In genomic region chr22:38327805-38328204, GRCh38 we compare ENCODE assay signal across 12 cellular contexts. TPM values are rescaled to one million over a fixed set of nuclear protein-coding genes. Genes with fewer than 3 reads are reported as not detected.
DNase-seq lines count a peak whose midpoint lies in the region; ATAC-seq and TF ChIP-seq lines count a peak whose summit lies in the region.
"Had no signal": no experiment of that assay in that cellular context is flagged by ENCODE, and none has a peak within 500 bp of the region (broad histone marks: within the 10 kb centered on the region; RNA-seq: fewer than 3 reads in every experiment).

No MANE protein-coding gene starts in this region.

- POLR2A ChIA-PET in Caco-2 (lab: Charles Lee) = interaction anchor here (0.6 kb wide), 1 partner anchor 17 kb away, joined by 4 read pairs; no protein-coding TSS in a partner anchor

- TF ChIP-seq CTCF in HFFc6 (IDR thresholded peaks at IDR 0.05) = no peak
- TF ChIP-seq CTCF in fibroblast of villous mesenchyme (IDR thresholded peaks at IDR 0.05; ENCODE audit: insufficient read depth, low read depth, low read length) = no peak
- no peak for TF ChIP-seq CTCF in Calu3 (IDR thresholded peaks at IDR 0.05; ENCODE audit: unreplicated experiment)
- TF ChIP-seq CTCF in Caco-2 (IDR thresholded peaks at IDR 0.05; ENCODE audit: insufficient read depth in 1 of 2, low read depth in 1 of 2, low read length in 1 of 2, severe bottlenecking in 1 of 2, unreplicated experiment in 1 of 2) = no peak

- H3K27me3 Mint-ChIP-seq in HFFc6 (ENCODE audit: insufficient read depth) = peaks cover 3% of the 10 kb centered on the region
- H3K27me3 Mint-ChIP-seq in activated T-helper 17 cell treated with anti-CD3 and anti-CD28 coated beads, Interleukin-2, amount 50 U/mL, for 72 hours = peaks cover 3% of the 10 kb centered on the region
- no peaks in the 10 kb centered on the region for H3K27me3 Mint-ChIP-seq in Calu3 (ENCODE audit: unreplicated experiment)
- H3K27me3 Mint-ChIP-seq in Caco-2 (ENCODE audit: insufficient read depth, unreplicated experiment) = no peaks in the 10 kb centered on the region

- H3K4me1 Mint-ChIP-seq in HFFc6 (ENCODE audit: low read depth) (peaks cover 21% of the 10 kb centered on the region), Calu3 (ENCODE audit: low read depth, unreplicated experiment) (peaks cover 9% of the 10 kb centered on the region), Caco-2 (ENCODE audit: low read depth, unreplicated experiment) (no peaks in the 10 kb centered on the region)
- H3K4me1 Mint-ChIP-seq in activated T-helper 17 cell treated with anti-CD3 and anti-CD28 coated beads, Interleukin-2, amount 50 U/mL, for 72 hours = no peaks in the 10 kb centered on the region

- BruUV-seq in Calu3 (replicated peaks; lab: Mats Ljungman, UMichigan) = no TSS peak
- BruUV-seq in Caco-2 (replicated peaks; lab: Mats Ljungman, UMichigan) = no TSS peak

- peak overlapping the region; percentile 94 for H3K27ac Mint-ChIP-seq in HFFc6
- H3K27ac Mint-ChIP-seq in activated T-helper 17 cell treated with anti-CD3 and anti-CD28 coated beads, Interleukin-2, amount 50 U/mL, for 72 hours = peak overlapping the region; percentile 71
- no peak overlapping the region for H3K27ac Mint-ChIP-seq in Calu3 (ENCODE audit: unreplicated experiment)
- no peak overlapping the region for H3K27ac Mint-ChIP-seq in Caco-2 (ENCODE audit: unreplicated experiment)

- CTCF ChIA-PET in Calu3 (lab: Charles Lee) (interaction anchor here (1.9 kb wide), 1 partner anchor 22 kb away, joined by 4 read pairs; no protein-coding TSS in a partner anchor), Caco-2 (lab: Charles Lee) (no interaction called here)

- H3K27me3 ChIP-seq in Caco-2 (replicated peaks; ENCODE audit: control insufficient read depth, insufficient read depth, low read length) = no peaks in the 10 kb centered on the region

- no peaks in the 10 kb centered on the region for H3K36me3 ChIP-seq in Caco-2 (ENCODE audit: control insufficient read depth, insufficient read depth, low read length)

- H3K9me3 ChIP-seq in Caco-2 = no peaks in the 10 kb centered on the region

- H3K4me1 ChIP-seq in Caco-2 = no peaks in the 10 kb centered on the region

- H3K36me3 Mint-ChIP-seq in HFFc6 (ENCODE audit: low read depth) (no peaks in the 10 kb centered on the region), Calu3 (ENCODE audit: insufficient read depth, unreplicated experiment) (no peaks in the 10 kb centered on the region), Caco-2 (ENCODE audit: insufficient read depth, unreplicated experiment) (no peaks in the 10 kb centered on the region)
- H3K36me3 Mint-ChIP-seq in activated T-helper 17 cell treated with anti-CD3 and anti-CD28 coated beads, Interleukin-2, amount 50 U/mL, for 72 hours (ENCODE audit: low read depth) = no peaks in the 10 kb centered on the region

- peak; percentile 42 for DNase-seq in 8988T
- peak; percentile 45 for DNase-seq in HFFc6
- peak; percentile 46 for DNase-seq in fibroblast of villous mesenchyme (ENCODE audit: low read depth)
- DNase-seq in retina = no peak
- DNase-seq in Calu3 = no peak
- no peak for DNase-seq in Caco-2
- DNase-seq: effector memory CD4-positive, alpha-beta T cell; NCI-H1105 had no signal

- H3K9me3 Mint-ChIP-seq in HFFc6 (no peaks in the 10 kb centered on the region), Calu3 (ENCODE audit: low read depth, unreplicated experiment) (no peaks in the 10 kb centered on the region), Caco-2 (ENCODE audit: unreplicated experiment) (no peaks in the 10 kb centered on the region)
- no peaks in the 10 kb centered on the region for H3K9me3 Mint-ChIP-seq in activated T-helper 17 cell treated with anti-CD3 and anti-CD28 coated beads, Interleukin-2, amount 50 U/mL, for 72 hours

- peak overlapping the region; percentile 82 for H3K4me3 Mint-ChIP-seq in HFFc6
- peak overlapping the region; percentile 58 for H3K4me3 Mint-ChIP-seq in activated T-helper 17 cell treated with anti-CD3 and anti-CD28 coated beads, Interleukin-2, amount 50 U/mL, for 72 hours
- no peak overlapping the region for H3K4me3 Mint-ChIP-seq in Calu3 (ENCODE audit: low read depth, unreplicated experiment)
- no peak overlapping the region for H3K4me3 Mint-ChIP-seq in Caco-2 (ENCODE audit: unreplicated experiment)

- intact Hi-C loops in Calu3 (cut with micrococcal nuclease; ENCODE audit: unreplicated experiment) = no loop called here
- intact Hi-C loops in Caco-2 (cut with micrococcal nuclease; ENCODE audit: unreplicated experiment) = no loop called here

- ATAC-seq in activated T-helper 17 cell treated with anti-CD3 and anti-CD28 coated beads, Interleukin-2, amount 50 U/mL, for 72 hours (replicated peaks) = peak; percentile 66
- no peak for ATAC-seq in HG02840 (IDR thresholded peaks at IDR 0.05; ENCODE audit: low FRiP score, unreplicated experiment)
- ATAC-seq: sciatic nerve had no signal

- H3K4me3 ChIP-seq in fibroblast of villous mesenchyme (ENCODE audit: low read depth, low read length) = no peak overlapping the region
- no peak overlapping the region for H3K4me3 ChIP-seq in Caco-2 (ENCODE audit: low read depth, low read length)
- H3K4me3 ChIP-seq: SK-N-MC had no signal

RNA-seq across cellular contexts. Expression of gene CSNK1E, which starts 10.6 kb away (rescaled TPM):
- 100 to 1,000 TPM; 166 to 184 (median 172) TPM for total RNA-seq in HFFc6 (2021; fragmentation: NEBNext Ultra II Directional; extraction: Animal tissue kit (Norgen Biotek cat#: 25700))
- total RNA-seq in activated T-helper 17 cell treated with anti-CD3 and anti-CD28 coated beads, Interleukin-2, amount 50 U/mL, for 72 hours = 100 to 1,000 TPM; 123 to 132 TPM
- total RNA-seq in fibroblast of villous mesenchyme (145 and 161 TPM in 2 replicates), Calu3 (2022) (172 and 178 TPM in 2 replicates), Caco-2 (2022) (129 and 139 TPM in 2 replicates)

RNA-seq across cellular contexts. Expression of gene TMEM184B, which starts 55.0 kb away (rescaled TPM):
- total RNA-seq in HFFc6 (2021; fragmentation: NEBNext Ultra II Directional; extraction: Animal tissue kit (Norgen Biotek cat#: 25700)) = 100 to 1,000 TPM; 104 to 125 (median 111) TPM
- total RNA-seq in activated T-helper 17 cell treated with anti-CD3 and anti-CD28 coated beads, Interleukin-2, amount 50 U/mL, for 72 hours = 10 to 100 TPM; 31.5 to 36.5 TPM
- total RNA-seq in fibroblast of villous mesenchyme (44.9 and 65.1 TPM in 2 replicates), Calu3 (2022) (113 and 114 TPM in 2 replicates), Caco-2 (2022) (52.4 and 53.3 TPM in 2 replicates)

Comparison
In these comparisons a context has a peak if more than half of its experiments do, and no peak if none do; other contexts are left out.
1. DNase-seq: peak in 8988T (single experiment), HFFc6 (single experiment) and fibroblast of villous mesenchyme (single experiment); none in retina (single experiment), Calu3 (single experiment) and Caco-2 (0 of 2).
2. H3K27ac Mint-ChIP-seq: peak in HFFc6 (single experiment) and activated T-helper 17 cell treated with anti-CD3 and anti-CD28 coated beads, Interleukin-2, amount 50 U/mL, for 72 hours (single experiment); none in Calu3 (single experiment) and Caco-2 (single experiment).
3. H3K4me3 Mint-ChIP-seq: peak in HFFc6 (single experiment) and activated T-helper 17 cell treated with anti-CD3 and anti-CD28 coated beads, Interleukin-2, amount 50 U/mL, for 72 hours (single experiment); none in Calu3 (single experiment) and Caco-2 (single experiment).